26 cellular contexts compared by ENCODE assay signal in the genomic region with DNA sequence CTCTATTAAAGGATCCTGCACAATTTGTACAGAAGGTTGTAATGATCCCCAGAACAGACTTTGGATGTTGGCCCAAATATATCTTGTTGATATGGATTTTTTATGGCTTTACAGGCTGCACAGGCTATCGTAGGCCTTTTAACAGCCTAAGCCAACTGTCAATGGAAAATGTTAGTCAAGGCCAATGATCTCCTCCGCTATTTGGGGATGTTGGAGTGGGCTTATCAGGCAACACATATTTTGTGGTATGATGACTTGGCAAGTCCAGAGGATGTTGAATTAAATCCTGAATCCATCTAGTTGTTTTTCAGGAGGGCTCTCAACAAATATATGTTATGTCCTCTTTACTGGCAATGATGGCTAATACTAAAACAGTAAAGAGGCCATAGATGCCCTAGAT. TPM values are rescaled to one million over a fixed set of nuclear protein-coding genes. Genes with fewer than 3 reads are reported as not detected.
"Had no signal": no experiment of that assay in that cellular context is flagged by ENCODE, and none has a peak within 500 bp of the region (broad histone marks: within the 10 kb centered on the region; RNA-seq: fewer than 3 reads in every experiment).

No MANE protein-coding gene starts in this region.

- H3K9me3 ChIP-seq: esophagus squamous epithelium, testis, tibial artery had no signal

- H3K36me3 ChIP-seq: esophagus squamous epithelium, neural progenitor cell, tibial artery had no signal

- H3K4me1 ChIP-seq: esophagus squamous epithelium, neural progenitor cell, parathyroid adenoma, testis, tibial artery had no signal

- H3K4me3 ChIP-seq: coronary artery, esophagus squamous epithelium, lung, neural progenitor cell, testis, tibial artery had no signal

- DNase-seq: dermis blood vessel endothelial cell; effector memory CD4-positive, alpha-beta T cell; esophagus squamous epithelium; naive thymus-derived CD4-positive, alpha-beta T cell; stimulated activated CD4-positive, alpha-beta T cell treated with anti-CD3 and anti-CD28 coated beads, Interleukin-4, amount 100 ng/mL, for 4 hours; stimulated activated naive CD8-positive, alpha-beta T cell treated with anti-CD3 and anti-CD28 coated beads, Interleukin-15, Interleukin-2, amounts not matched to agents 100 U/mL and 50 U/mL, for 24 hours; substantia nigra; testis; tibial artery had no signal

- ATAC-seq: left lobe of liver; naive thymus-derived CD4-positive, alpha-beta T cell; sciatic nerve; stimulated activated memory B cell treated with anti-CD40 and anti-IgM and Interleukin-4, amounts not matched to agents 10 μg/mL and 1 μg/mL and 100 μg/mL, for 72 hours; stimulated activated naive CD8-positive, alpha-beta T cell treated with anti-CD3 and anti-CD28 coated beads, Interleukin-15, Interleukin-2, amounts not matched to agents 100 U/mL and 50 U/mL, for 24 hours had no signal

RNA-seq across cellular contexts. Expression of a gene that starts 42.1 kb away (rescaled TPM):
- total RNA-seq: dermis blood vessel endothelial cell; endothelial cell of umbilical vein; epithelial cell of proximal tubule; esophagus squamous epithelium; fibroblast of villous mesenchyme; frontal cortex; left lobe of liver; liver; lung; mesothelial cell of epicardium; mucosa of gallbladder; naive thymus-derived CD4-positive, alpha-beta T cell; osteoblast; progenitor cell of endocrine pancreas; sciatic nerve; urinary bladder had no signal
